Comparison of ENCODE assay signal across 9 cellular contexts in the genomic region with DNA sequence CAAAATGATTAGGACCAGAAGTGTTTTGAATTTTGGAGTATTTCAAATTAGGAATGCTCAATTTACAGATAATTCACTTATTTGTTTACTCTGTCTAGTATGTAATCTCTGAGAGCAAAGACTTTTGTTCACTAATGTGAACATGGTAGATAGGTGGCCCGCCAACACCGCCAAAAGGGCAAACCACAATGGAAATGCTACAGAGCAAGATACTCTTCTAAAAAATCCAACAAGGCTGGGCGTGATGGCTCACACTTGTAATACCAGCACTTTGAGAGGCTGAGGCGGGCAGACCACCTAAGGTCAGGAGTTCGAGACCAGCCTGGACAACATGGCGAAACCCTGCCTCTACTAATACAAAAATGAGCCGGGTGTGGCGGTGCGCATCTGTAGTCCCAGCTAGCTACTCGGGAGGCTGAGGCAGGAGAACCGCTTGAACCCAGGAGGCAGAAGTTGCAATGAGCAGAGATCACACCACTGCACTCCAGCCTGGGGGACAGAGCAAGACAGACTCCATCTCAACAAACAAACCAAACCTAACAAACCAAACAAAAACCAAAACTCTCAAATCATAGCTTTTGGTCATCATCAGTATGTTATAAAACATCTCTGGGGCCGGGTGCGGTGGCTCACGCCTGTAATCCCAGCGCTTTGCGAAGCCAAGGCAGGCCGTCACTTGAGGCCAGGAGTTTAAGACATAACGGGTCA. TPM values are rescaled to one million over a fixed set of nuclear protein-coding genes. Genes with fewer than 3 reads are reported as not detected.
DNase-seq lines count a peak whose midpoint lies in the region; ATAC-seq and TF ChIP-seq lines count a peak whose summit lies in the region.
"Had no signal": no experiment of that assay in that cellular context is flagged by ENCODE, and none has a peak within 500 bp of the region (broad histone marks: within the 10 kb centered on the region; RNA-seq: fewer than 3 reads in every experiment).

No MANE protein-coding gene starts in this region.

- H3K4me3 Mint-ChIP-seq in IgD-negative memory B cell (peak overlapping the region in 3 of 4 donors; percentile 13 to 97 (median 94)), brain (peak overlapping the region; percentile 92 to 99 (median 97)), nephron progenitor cell (peak overlapping the region; percentile 100)

- H3K9me3 ChIP-seq in DND-41 (ENCODE audit: insufficient read depth, low read length, severe bottlenecking): no peaks in the 10 kb centered on the region

- peak overlapping the region; percentile 86; the same call in 1 of the 2 replicates for H3K9ac ChIP-seq in DND-41 (ENCODE audit: low read depth, low read length)

- DNase-seq in DND-41 (no peak), nephron progenitor cell (no peak), SW480 (ENCODE audit: low spot score) (no peak), NOMO-1 (lab: John Stamatoyannopoulos, UW; ENCODE audit: unreplicated experiment in 2 of 2) (no peak), left colon (no peak)
- DNase-seq: head of caudate nucleus, NCI-H2227 treated with DMSO at 0.1 percent for 48 hours had no signal

- peaks cover 13 to 26% (median 23%) of the 10 kb centered on the region in 3 donors for H3K4me1 Mint-ChIP-seq in IgD-negative memory B cell
- peaks cover 30% of the 10 kb centered on the region for H3K4me1 Mint-ChIP-seq in brain
- peaks cover 24% of the 10 kb centered on the region for H3K4me1 Mint-ChIP-seq in nephron progenitor cell

- H4K20me1 ChIP-seq in DND-41 (ENCODE audit: insufficient read depth, low read length): peaks cover 40% of the 10 kb centered on the region

- H3K79me2 ChIP-seq in DND-41 (ENCODE audit: insufficient read depth, low read length): peaks cover 72% of the 10 kb centered on the region

- no peaks in the 10 kb centered on the region for H3K36me3 Mint-ChIP-seq in IgD-negative memory B cell
- H3K36me3 Mint-ChIP-seq in brain: peaks cover 63% of the 10 kb centered on the region
- H3K36me3 Mint-ChIP-seq in nephron progenitor cell (ENCODE audit: low read depth): peaks cover 45% of the 10 kb centered on the region

- H3K9me3 Mint-ChIP-seq in IgD-negative memory B cell: no peaks in the 10 kb centered on the region
- peaks cover 0 to 4% (median 0%) of the 10 kb centered on the region in 5 experiments for H3K9me3 Mint-ChIP-seq in brain
- no peaks in the 10 kb centered on the region for H3K9me3 Mint-ChIP-seq in nephron progenitor cell

- ATAC-seq in DND-41 (ENCODE audit: insufficient read depth, low read depth): no peak
- ATAC-seq in left colon: no peak

- H3K4me3 ChIP-seq in DND-41 (ENCODE audit: low read depth in 1 of 2, low read length in 2 of 2): peak overlapping the region in 1 of 2 experiments; percentile 70; a peak in 2 of 4 replicates

- no peak overlapping the region for H3K27ac ChIP-seq in DND-41 (ENCODE audit: low read length)

- H3K4me1 ChIP-seq in DND-41 (ENCODE audit: insufficient read depth, low read length): peaks cover 31% of the 10 kb centered on the region

- H3K27me3 ChIP-seq in DND-41 (ENCODE audit: insufficient read depth, low read length, poor library complexity): no peaks in the 10 kb centered on the region

- peaks cover 72% of the 10 kb centered on the region for H3K36me3 ChIP-seq in DND-41 (ENCODE audit: insufficient read depth, low read length)

- H3K4me2 ChIP-seq in DND-41 (ENCODE audit: insufficient read depth, low read length): peak overlapping the region; percentile 75

- intact Hi-C loops in left colon (cut with DNase I, micrococcal nuclease): no loop called here

- no peaks in the 10 kb centered on the region for H3K27me3 Mint-ChIP-seq in IgD-negative memory B cell
- peaks cover 10% of the 10 kb centered on the region for H3K27me3 Mint-ChIP-seq in brain
- no peaks in the 10 kb centered on the region for H3K27me3 Mint-ChIP-seq in nephron progenitor cell (ENCODE audit: low read depth, poor library complexity)

- H3K27ac Mint-ChIP-seq in IgD-negative memory B cell: peak overlapping the region in 1 of 3 donors; percentile 99
- H3K27ac Mint-ChIP-seq in brain: peak overlapping the region in 2 of 5 experiments; percentile 21 to 36
- no peak overlapping the region for H3K27ac Mint-ChIP-seq in nephron progenitor cell

- no peak overlapping the region for H2AFZ ChIP-seq in DND-41 (ENCODE audit: low read depth, low read length)

- TF ChIP-seq CTCF in DND-41 (IDR thresholded peaks at IDR 0.05; ENCODE audit: borderline replicate concordance, extremely low read depth, low read length, poor library complexity, severe bottlenecking) (no peak), brain (conservative IDR thresholded peaks at IDR 0.05) (no peak), nephron progenitor cell (IDR thresholded peaks at IDR 0.05) (no peak)

RNA-seq across cellular contexts. Expression of gene CCT4, which starts 2.4 kb away (rescaled TPM):
- polyA plus RNA-seq in IgD-negative memory B cell (116 TPM), brain (ENCODE audit: insufficient read depth, low read depth, low replicate concordance) (142 TPM)
- total RNA-seq in left colon: 10 to 100 TPM; 62.9 to 69.6 TPM

RNA-seq across cellular contexts. Expression of gene COMMD1, which starts 19.4 kb away (rescaled TPM):
- 55.2 TPM for polyA plus RNA-seq in IgD-negative memory B cell
- polyA plus RNA-seq in brain (ENCODE audit: insufficient read depth, low read depth, low replicate concordance): 44.8 TPM
- 10 to 100 TPM; 25.0 to 29.4 TPM for total RNA-seq in left colon

RNA-seq across cellular contexts. Expression of gene FAM161A, which starts 32.2 kb away (rescaled TPM):
- polyA plus RNA-seq in IgD-negative memory B cell: 1.4 TPM
- 5.3 TPM for polyA plus RNA-seq in brain (ENCODE audit: insufficient read depth, low read depth, low replicate concordance)
- 1 to 10 TPM in 1 of 2 donors, under 1 TPM in 1; 0.73 to 1.2 TPM for total RNA-seq in left colon
